Comparison of ENCODE assay signal across 9 cellular contexts in the genomic region with DNA sequence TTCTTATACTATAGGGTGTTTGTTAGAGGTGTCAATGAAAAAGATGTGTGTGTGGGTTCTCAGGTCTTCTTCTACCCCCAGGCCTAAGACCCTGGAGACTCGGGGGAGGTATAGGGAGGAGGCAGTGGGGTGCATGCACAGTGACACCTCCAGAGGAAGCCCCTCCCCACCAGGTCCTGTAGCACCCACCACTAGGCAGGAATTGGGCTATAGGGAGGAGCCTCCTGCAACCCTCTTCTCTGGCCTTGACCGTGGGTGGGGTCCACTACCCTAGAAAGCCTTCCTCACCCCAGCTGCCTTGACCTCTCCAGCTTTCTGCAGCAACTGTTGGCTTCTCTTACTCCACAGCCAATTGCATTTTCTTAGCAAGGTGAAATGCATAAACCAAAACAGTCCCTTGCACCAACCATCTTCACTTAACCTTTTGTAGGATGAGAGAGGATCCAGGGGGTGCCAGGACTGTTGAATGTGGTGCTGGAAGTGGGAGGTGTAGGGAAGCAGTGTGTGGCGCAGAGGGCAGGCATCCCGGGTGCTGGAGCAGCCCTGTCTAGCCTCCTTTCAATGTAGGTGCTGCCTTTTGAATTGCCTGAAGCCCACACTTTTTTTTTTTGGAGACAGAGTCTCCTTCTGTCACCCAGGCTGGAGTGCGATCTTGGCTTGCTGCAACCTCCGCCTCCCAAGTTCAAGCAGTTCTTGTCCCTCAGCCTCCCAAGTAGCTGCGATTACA.
DNase-seq lines count a peak whose midpoint lies in the region; ATAC-seq, FAIRE-seq and TF ChIP-seq lines count a peak whose summit lies in the region.
"Had no signal": no experiment of that assay in that cellular context is flagged by ENCODE, and none has a peak within 500 bp of the region (broad histone marks: within the 10 kb centered on the region; RNA-seq: fewer than 3 reads in every experiment).

No MANE protein-coding gene starts in this region.

- H3K4me2 ChIP-seq in endothelial cell of umbilical vein (ENCODE audit: insufficient read depth, low read length) = no peak overlapping the region

- H4K20me1 ChIP-seq in endothelial cell of umbilical vein (replicated peaks; ENCODE audit: control insufficient read depth, extremely low read depth, insufficient read depth, low read length) = no peaks in the 10 kb centered on the region

- peak; percentile 5 for ATAC-seq in HG03066 (IDR thresholded peaks at IDR 0.05; ENCODE audit: low read depth, unreplicated experiment)
- no peak for ATAC-seq in GM18505 (IDR thresholded peaks at IDR 0.05; ENCODE audit: unreplicated experiment)

- DNase-seq in activated CD4-positive, alpha-beta T cell treated with anti-CD3 and anti-CD28 coated beads, Interleukin-2, amount 10 ng/mL, durations not matched to agents 7 days and 5 days = no peak
- DNase-seq in activated CD4-positive, alpha-beta T cell treated with anti-CD3 and anti-CD28 coated beads, Interleukin-2, amount 50 U/mL, for 48 hours = no peak
- DNase-seq in endothelial cell of umbilical vein (ENCODE audit: low read depth, low spot score) (no peak), pons (ENCODE audit: low spot score) (no peak), HCEC 1CT (no peak)

- H3K36me3 ChIP-seq in endothelial cell of umbilical vein (ENCODE audit: control insufficient read depth in 2 of 2, extremely low read depth in 1 of 2, insufficient read depth in 2 of 2, low read length in 2 of 2) (peaks cover 20 to 21% of the 10 kb centered on the region in 2 experiments), stomach smooth muscle (ENCODE audit: control insufficient read depth in 2 of 2, insufficient read depth in 2 of 2, low read length in 2 of 2) (peaks cover 8 to 12% of the 10 kb centered on the region in 2 donors)

- TF ChIP-seq POLR2A in endothelial cell of umbilical vein (IDR thresholded peaks at IDR 0.05; ENCODE audit: low read depth, low read length) (no peak), GM18505 (IDR thresholded peaks at IDR 0.05; ENCODE audit: borderline replicate concordance, extremely low read depth, insufficient read depth, insufficient read length) (no peak)

- POLR2A ChIA-PET in activated CD4-positive, alpha-beta T cell treated with anti-CD3 and anti-CD28 coated beads, Interleukin-2, amount 10 ng/mL, durations not matched to agents 7 days and 5 days (lab: Charles Lee) = no interaction called here
- POLR2A ChIA-PET in endothelial cell of umbilical vein (lab: Charles Lee) = interaction anchor here (1.0 to 1.5 kb wide), 5 partner anchors 8 to 66 kb away, joined by 3 to 11 read pairs (median 4); no protein-coding TSS in a partner anchor

- H3K4me1 Mint-ChIP-seq in activated CD4-positive, alpha-beta T cell treated with anti-CD3 and anti-CD28 coated beads, Interleukin-2, amount 10 ng/mL, durations not matched to agents 7 days and 5 days = peaks cover 51% of the 10 kb centered on the region

- CTCF ChIA-PET in activated CD4-positive, alpha-beta T cell treated with anti-CD3 and anti-CD28 coated beads, Interleukin-2, amount 10 ng/mL, durations not matched to agents 7 days and 5 days (lab: Charles Lee) = interaction anchor here (0.6 to 12.5 kb wide), 31 partner anchors 9 to 272 kb away, joined by 3 to 123 read pairs (median 3); a partner anchor contains a TSS
- CTCF ChIA-PET in endothelial cell of umbilical vein (lab: Charles Lee) = interaction anchor here (0.6 to 18.1 kb wide), 53 partner anchors 9 to 371 kb away, joined by 3 to 1173 read pairs (median 5); a partner anchor contains a TSS

- H3K9ac ChIP-seq in endothelial cell of umbilical vein (replicated peaks; ENCODE audit: extremely low read depth, insufficient read depth, low read length) = no peak overlapping the region
- H3K9ac ChIP-seq in stomach smooth muscle (ENCODE audit: low read length in 2 of 2) = no peak overlapping the region

- H3K27me3 ChIP-seq in endothelial cell of umbilical vein (ENCODE audit: control insufficient read depth in 2 of 2, insufficient read depth in 2 of 2, low read length in 2 of 2) (no peaks in the 10 kb centered on the region), stomach smooth muscle (ENCODE audit: control insufficient read depth in 1 of 2, insufficient read depth in 2 of 2, low read length in 2 of 2) (no peaks in the 10 kb centered on the region)

- H3K4me3 Mint-ChIP-seq in activated CD4-positive, alpha-beta T cell treated with anti-CD3 and anti-CD28 coated beads, Interleukin-2, amount 10 ng/mL, durations not matched to agents 7 days and 5 days = no peak overlapping the region

- peaks cover 15% of the 10 kb centered on the region for H3K36me3 Mint-ChIP-seq in activated CD4-positive, alpha-beta T cell treated with anti-CD3 and anti-CD28 coated beads, Interleukin-2, amount 10 ng/mL, durations not matched to agents 7 days and 5 days (ENCODE audit: low read depth)

- H3K27me3 Mint-ChIP-seq in activated CD4-positive, alpha-beta T cell treated with anti-CD3 and anti-CD28 coated beads, Interleukin-2, amount 10 ng/mL, durations not matched to agents 7 days and 5 days = no peaks in the 10 kb centered on the region
- H3K27me3 Mint-ChIP-seq: stimulated activated naive CD8-positive, alpha-beta T cell treated with anti-CD3 and anti-CD28 coated beads, Interleukin-15, amount 100 ng/mL, for 72 hours had no signal

- peak overlapping the region; percentile 96 for H3K27ac ChIP-seq in endothelial cell of umbilical vein (ENCODE audit: insufficient read depth, low read depth, low read length)
- peak overlapping the region; percentile 58 for H3K27ac ChIP-seq in stomach smooth muscle (ENCODE audit: low read length)

- dilution Hi-C loops in endothelial cell of umbilical vein (cut with MboI; ENCODE audit: extremely low pct_ligation_motif_present, low sequenced_read_pairs) = loop anchor here (10.0 kb wide), 1 partner anchor 63 kb away; no protein-coding TSS in a partner anchor

- no peak overlapping the region for H2AFZ ChIP-seq in endothelial cell of umbilical vein (ENCODE audit: low read depth, low read length)

- H3K9me3 ChIP-seq in endothelial cell of umbilical vein (replicated peaks; ENCODE audit: control insufficient read depth, insufficient read depth, low read length) = no peaks in the 10 kb centered on the region
- H3K9me3 ChIP-seq in stomach smooth muscle (ENCODE audit: control insufficient read depth in 2 of 2, low read length in 2 of 2) = no peaks in the 10 kb centered on the region

- H3K79me2 ChIP-seq in endothelial cell of umbilical vein (ENCODE audit: control insufficient read depth, insufficient read depth, low read length) = peaks cover 38% of the 10 kb centered on the region

- no TSS peak for BruUV-seq in endothelial cell of umbilical vein (replicated peaks; lab: Mats Ljungman, UMichigan)

- no peak for TF ChIP-seq CTCF in endothelial cell of umbilical vein (IDR thresholded peaks at IDR 0.05; ENCODE audit: extremely low read depth in 1 of 2, insufficient read depth in 1 of 2, low read depth in 1 of 2, low read length in 2 of 2)

- H3K9me3 Mint-ChIP-seq in activated CD4-positive, alpha-beta T cell treated with anti-CD3 and anti-CD28 coated beads, Interleukin-2, amount 10 ng/mL, durations not matched to agents 7 days and 5 days = no peaks in the 10 kb centered on the region
- H3K9me3 Mint-ChIP-seq: stimulated activated naive CD8-positive, alpha-beta T cell treated with anti-CD3 and anti-CD28 coated beads, Interleukin-15, amount 100 ng/mL, for 72 hours had no signal

- intact Hi-C loops in endothelial cell of umbilical vein (cut with micrococcal nuclease) = loop anchor here (1.0 to 2.0 kb wide), 2 partner anchors 63 to 317 kb away; a partner anchor contains a TSS

- H3K4me1 ChIP-seq in endothelial cell of umbilical vein (ENCODE audit: control insufficient read depth, extremely low read depth, insufficient read depth, low read length) (peaks cover 71% of the 10 kb centered on the region), stomach smooth muscle (ENCODE audit: control insufficient read depth, insufficient read depth, low read length) (peaks cover 72% of the 10 kb centered on the region)

- H3K4me3 ChIP-seq in endothelial cell of umbilical vein (replicated peaks in 1 of 3; ENCODE audit: insufficient read depth in 1 of 3, low read depth in 1 of 3, low read length in 3 of 3) (no peak overlapping the region), stomach smooth muscle (ENCODE audit: low read length in 2 of 2) (no peak overlapping the region)

- FAIRE-seq in endothelial cell of umbilical vein (lab: Jason Lieb, UNC) = no peak

- no peaks in the 10 kb centered on the region for H3K9me1 ChIP-seq in endothelial cell of umbilical vein (replicated peaks; ENCODE audit: control insufficient read depth, extremely low read depth, insufficient read depth, low read length)

- peak overlapping the region; percentile 34 for H3K27ac Mint-ChIP-seq in activated CD4-positive, alpha-beta T cell treated with anti-CD3 and anti-CD28 coated beads, Interleukin-2, amount 10 ng/mL, durations not matched to agents 7 days and 5 days

TF ChIP-seq in endothelial cell of umbilical vein, 7 proteins besides CTCF, POLR2A, EP300 and RAD21:
- TF ChIP-seq POLR2AphosphoS5 (IDR thresholded peaks at IDR 0.05; ENCODE audit: insufficient read depth, low read depth, low read length) (no peak), MYC (IDR thresholded peaks at IDR 0.05; ENCODE audit: low read depth, low read length) (no peak), JUN (IDR thresholded peaks at IDR 0.05; ENCODE audit: borderline replicate concordance, insufficient read depth, insufficient read length, low read depth) (no peak), FOS (IDR thresholded peaks at IDR 0.05; ENCODE audit: borderline replicate concordance, insufficient read depth, low read length) (no peak), GATA2 (IDR thresholded peaks at IDR 0.05; ENCODE audit: insufficient read depth, insufficient read length, low read depth, low read length) (no peak), EZH2 (IDR thresholded peaks at IDR 0.05; ENCODE audit: borderline replicate concordance, low read depth, low read length, severe bottlenecking) (no peak)
- TF ChIP-seq, protein P1, sequence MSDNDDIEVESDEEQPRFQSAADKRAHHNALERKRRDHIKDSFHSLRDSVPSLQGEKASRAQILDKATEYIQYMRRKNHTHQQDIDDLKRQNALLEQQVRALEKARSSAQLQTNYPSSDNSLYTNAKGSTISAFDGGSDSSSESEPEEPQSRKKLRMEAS (IDR thresholded peaks at IDR 0.05; ENCODE audit: insufficient read depth, insufficient read length) = no peak
